In genomic region chr19:35628565-35629331, GRCh38 we compare ENCODE assay signal across 1 cellular context.
TF ChIP-seq lines count a peak whose summit lies in the region.

RBM42 (plus strand) TSS chr19:35629036; CDS start chr19:35629154, 118 bp downstream.

TF ChIP-seq in K562, 482 proteins besides CTCF, POLR2A, EP300 and RAD21 (continued from another document and continues in another):
- TF ChIP-seq, protein P1, sequence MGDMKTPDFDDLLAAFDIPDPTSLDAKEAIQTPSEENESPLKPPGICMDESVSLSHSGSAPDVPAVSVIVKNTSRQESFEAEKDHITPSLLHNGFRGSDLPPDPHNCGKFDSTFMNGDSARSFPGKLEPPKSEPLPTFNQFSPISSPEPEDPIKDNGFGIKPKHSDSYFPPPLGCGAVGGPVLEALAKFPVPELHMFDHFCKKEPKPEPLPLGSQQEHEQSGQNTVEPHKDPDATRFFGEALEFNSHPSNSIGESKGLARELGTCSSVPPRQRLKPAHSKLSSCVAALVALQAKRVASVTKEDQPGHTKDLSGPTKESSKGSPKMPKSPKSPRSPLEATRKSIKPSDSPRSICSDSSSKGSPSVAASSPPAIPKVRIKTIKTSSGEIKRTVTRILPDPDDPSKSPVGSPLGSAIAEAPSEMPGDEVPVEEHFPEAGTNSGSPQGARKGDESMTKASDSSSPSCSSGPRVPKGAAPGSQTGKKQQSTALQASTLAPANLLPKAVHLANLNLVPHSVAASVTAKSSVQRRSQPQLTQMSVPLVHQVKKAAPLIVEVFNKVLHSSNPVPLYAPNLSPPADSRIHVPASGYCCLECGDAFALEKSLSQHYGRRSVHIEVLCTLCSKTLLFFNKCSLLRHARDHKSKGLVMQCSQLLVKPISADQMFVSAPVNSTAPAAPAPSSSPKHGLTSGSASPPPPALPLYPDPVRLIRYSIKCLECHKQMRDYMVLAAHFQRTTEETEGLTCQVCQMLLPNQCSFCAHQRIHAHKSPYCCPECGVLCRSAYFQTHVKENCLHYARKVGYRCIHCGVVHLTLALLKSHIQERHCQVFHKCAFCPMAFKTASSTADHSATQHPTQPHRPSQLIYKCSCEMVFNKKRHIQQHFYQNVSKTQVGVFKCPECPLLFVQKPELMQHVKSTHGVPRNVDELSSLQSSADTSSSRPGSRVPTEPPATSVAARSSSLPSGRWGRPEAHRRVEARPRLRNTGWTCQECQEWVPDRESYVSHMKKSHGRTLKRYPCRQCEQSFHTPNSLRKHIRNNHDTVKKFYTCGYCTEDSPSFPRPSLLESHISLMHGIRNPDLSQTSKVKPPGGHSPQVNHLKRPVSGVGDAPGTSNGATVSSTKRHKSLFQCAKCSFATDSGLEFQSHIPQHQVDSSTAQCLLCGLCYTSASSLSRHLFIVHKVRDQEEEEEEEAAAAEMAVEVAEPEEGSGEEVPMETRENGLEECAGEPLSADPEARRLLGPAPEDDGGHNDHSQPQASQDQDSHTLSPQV (IDR thresholded peaks at IDR 0.05) = no peak
- TF ChIP-seq TAF1 (IDR thresholded peaks at IDR 0.05; ENCODE audit: control insufficient read depth, extremely low read depth, insufficient read depth, low read length, severe bottlenecking) (peak; percentile 16), NCOA6 (IDR thresholded peaks at IDR 0.05) (no peak), ZNF830 (CRISPR knock-in tag; IDR thresholded peaks at IDR 0.05) (no peak), ZNF583 (CRISPR knock-in tag; IDR thresholded peaks at IDR 0.05) (no peak), ZNF347 (CRISPR knock-in tag; IDR thresholded peaks at IDR 0.05; ENCODE audit: low read depth) (no peak), XRCC5 (IDR thresholded peaks at IDR 0.05; ENCODE audit: low read depth, low read length) (no peak; the same call in 1 of the 2 replicates), CTCFL (IDR thresholded peaks at IDR 0.05; ENCODE audit: borderline replicate concordance, insufficient read depth, low read depth, low read length, poor library complexity, severe bottlenecking) (no peak), PATZ1 (CRISPR knock-in tag; IDR thresholded peaks at IDR 0.05; ENCODE audit: borderline replicate concordance) (no peak), HOMEZ (CRISPR knock-in tag; IDR thresholded peaks at IDR 0.05) (no peak), KLF6 (CRISPR knock-in tag; IDR thresholded peaks at IDR 0.05; ENCODE audit: borderline replicate concordance) (no peak), TFAM (CRISPR knock-in tag; conservative IDR thresholded peaks at IDR 0.05) (no peak), ARHGAP35 (IDR thresholded peaks at IDR 0.05; ENCODE audit: partially characterized antibody) (no peak), CEBPB (tag; IDR thresholded peaks at IDR 0.05) (peak; percentile 43; the same call in 1 of the 2 replicates), ARID1B (IDR thresholded peaks at IDR 0.05) (peak; percentile 60), THRB (CRISPR knock-in tag; conservative IDR thresholded peaks at IDR 0.05) (no peak), GABPB1 (CRISPR knock-in tag; IDR thresholded peaks at IDR 0.05) (peak; percentile 70), NRF1 (conservative IDR thresholded peaks at IDR 0.05 in 1 of 2, IDR thresholded peaks at IDR 0.05 in 1 of 2) (peak; percentile 49 to 63), CTBP1 (IDR thresholded peaks at IDR 0.05; ENCODE audit: borderline replicate concordance) (peak; percentile 38; the same call in 1 of the 2 replicates), ZFPM2 (CRISPR knock-in tag; IDR thresholded peaks at IDR 0.05) (0 out of 2 replicates have a peak, but pooled peaks have one; percentile 25)
- TF ChIP-seq, protein P2, sequence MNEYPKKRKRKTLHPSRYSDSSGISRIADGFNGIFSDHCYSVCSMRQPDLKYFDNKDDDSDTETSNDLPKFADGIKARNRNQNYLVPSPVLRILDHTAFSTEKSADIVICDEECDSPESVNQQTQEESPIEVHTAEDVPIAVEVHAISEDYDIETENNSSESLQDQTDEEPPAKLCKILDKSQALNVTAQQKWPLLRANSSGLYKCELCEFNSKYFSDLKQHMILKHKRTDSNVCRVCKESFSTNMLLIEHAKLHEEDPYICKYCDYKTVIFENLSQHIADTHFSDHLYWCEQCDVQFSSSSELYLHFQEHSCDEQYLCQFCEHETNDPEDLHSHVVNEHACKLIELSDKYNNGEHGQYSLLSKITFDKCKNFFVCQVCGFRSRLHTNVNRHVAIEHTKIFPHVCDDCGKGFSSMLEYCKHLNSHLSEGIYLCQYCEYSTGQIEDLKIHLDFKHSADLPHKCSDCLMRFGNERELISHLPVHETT (CRISPR knock-in tag; conservative IDR thresholded peaks at IDR 0.05 in 1 of 2, IDR thresholded peaks at IDR 0.05 in 1 of 2) = peak in 1 of 2 experiments; percentile 85; a peak in 2 of 4 replicates
- TF ChIP-seq, protein P3, sequence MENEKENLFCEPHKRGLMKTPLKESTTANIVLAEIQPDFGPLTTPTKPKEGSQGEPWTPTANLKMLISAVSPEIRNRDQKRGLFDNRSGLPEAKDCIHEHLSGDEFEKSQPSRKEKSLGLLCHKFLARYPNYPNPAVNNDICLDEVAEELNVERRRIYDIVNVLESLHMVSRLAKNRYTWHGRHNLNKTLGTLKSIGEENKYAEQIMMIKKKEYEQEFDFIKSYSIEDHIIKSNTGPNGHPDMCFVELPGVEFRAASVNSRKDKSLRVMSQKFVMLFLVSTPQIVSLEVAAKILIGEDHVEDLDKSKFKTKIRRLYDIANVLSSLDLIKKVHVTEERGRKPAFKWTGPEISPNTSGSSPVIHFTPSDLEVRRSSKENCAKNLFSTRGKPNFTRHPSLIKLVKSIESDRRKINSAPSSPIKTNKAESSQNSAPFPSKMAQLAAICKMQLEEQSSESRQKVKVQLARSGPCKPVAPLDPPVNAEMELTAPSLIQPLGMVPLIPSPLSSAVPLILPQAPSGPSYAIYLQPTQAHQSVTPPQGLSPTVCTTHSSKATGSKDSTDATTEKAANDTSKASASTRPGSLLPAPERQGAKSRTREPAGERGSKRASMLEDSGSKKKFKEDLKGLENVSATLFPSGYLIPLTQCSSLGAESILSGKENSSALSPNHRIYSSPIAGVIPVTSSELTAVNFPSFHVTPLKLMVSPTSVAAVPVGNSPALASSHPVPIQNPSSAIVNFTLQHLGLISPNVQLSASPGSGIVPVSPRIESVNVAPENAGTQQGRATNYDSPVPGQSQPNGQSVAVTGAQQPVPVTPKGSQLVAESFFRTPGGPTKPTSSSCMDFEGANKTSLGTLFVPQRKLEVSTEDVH (IDR thresholded peaks at IDR 0.05; ENCODE audit: low read depth, partially characterized antibody) = peak; percentile 97
- TF ChIP-seq, protein P4, sequence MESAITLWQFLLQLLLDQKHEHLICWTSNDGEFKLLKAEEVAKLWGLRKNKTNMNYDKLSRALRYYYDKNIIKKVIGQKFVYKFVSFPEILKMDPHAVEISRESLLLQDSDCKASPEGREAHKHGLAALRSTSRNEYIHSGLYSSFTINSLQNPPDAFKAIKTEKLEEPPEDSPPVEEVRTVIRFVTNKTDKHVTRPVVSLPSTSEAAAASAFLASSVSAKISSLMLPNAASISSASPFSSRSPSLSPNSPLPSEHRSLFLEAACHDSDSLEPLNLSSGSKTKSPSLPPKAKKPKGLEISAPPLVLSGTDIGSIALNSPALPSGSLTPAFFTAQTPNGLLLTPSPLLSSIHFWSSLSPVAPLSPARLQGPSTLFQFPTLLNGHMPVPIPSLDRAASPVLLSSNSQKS (CRISPR knock-in tag; IDR thresholded peaks at IDR 0.05) = no peak
- TF ChIP-seq, protein P5, sequence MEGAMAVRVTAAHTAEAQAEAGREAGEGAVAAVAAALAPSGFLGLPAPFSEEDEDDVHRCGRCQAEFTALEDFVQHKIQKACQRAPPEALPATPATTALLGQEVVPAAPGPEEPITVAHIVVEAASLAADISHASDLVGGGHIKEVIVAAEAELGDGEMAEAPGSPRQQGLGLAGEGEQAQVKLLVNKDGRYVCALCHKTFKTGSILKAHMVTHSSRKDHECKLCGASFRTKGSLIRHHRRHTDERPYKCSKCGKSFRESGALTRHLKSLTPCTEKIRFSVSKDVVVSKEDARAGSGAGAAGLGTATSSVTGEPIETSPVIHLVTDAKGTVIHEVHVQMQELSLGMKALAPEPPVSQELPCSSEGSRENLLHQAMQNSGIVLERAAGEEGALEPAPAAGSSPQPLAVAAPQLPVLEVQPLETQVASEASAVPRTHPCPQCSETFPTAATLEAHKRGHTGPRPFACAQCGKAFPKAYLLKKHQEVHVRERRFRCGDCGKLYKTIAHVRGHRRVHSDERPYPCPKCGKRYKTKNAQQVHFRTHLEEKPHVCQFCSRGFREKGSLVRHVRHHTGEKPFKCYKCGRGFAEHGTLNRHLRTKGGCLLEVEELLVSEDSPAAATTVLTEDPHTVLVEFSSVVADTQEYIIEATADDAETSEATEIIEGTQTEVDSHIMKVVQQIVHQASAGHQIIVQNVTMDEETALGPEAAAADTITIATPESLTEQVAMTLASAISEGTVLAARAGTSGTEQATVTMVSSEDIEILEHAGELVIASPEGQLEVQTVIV (CRISPR knock-in tag; IDR thresholded peaks at IDR 0.05; ENCODE audit: borderline replicate concordance) = no peak
